In genomic region chr12:110972870-110973269, GRCh38 we compare ENCODE assay signal across 24 cellular contexts. TPM values are rescaled to one million over a fixed set of nuclear protein-coding genes. Genes with fewer than 3 reads are reported as not detected.
"Had no signal": no experiment of that assay in that cellular context is flagged by ENCODE, and none has a peak within 500 bp of the region (broad histone marks: within the 10 kb centered on the region; RNA-seq: fewer than 3 reads in every experiment).

No MANE protein-coding gene starts in this region.

- H3K27me3 ChIP-seq: ascending aorta, body of pancreas had no signal

- H3K4me3 ChIP-seq: ascending aorta, body of pancreas had no signal

- H3K4me3 Mint-ChIP-seq: activated CD8-positive, alpha-beta memory T cell treated with anti-CD3 and anti-CD28 coated beads, Interleukin-2, amount 10 ng/mL, durations not matched to agents 7 days and 5 days; activated naive CD8-positive, alpha-beta T cell treated with anti-CD3 and anti-CD28 coated beads, Interleukin-2, amount 50 U/mL, for 24 hours; activated T-cell treated with anti-CD3 and anti-CD28 coated beads, Interleukin-2, amount 50 U/mL, for 72 hours; T-helper 1 cell treated with Interleukin-12 subunit alpha and Interleukin-12 subunit beta and Interleukin-4 antibody, amounts not matched to agents 30 μg/mL and 1 μg/mL, for 36 hours had no signal

- H3K9me3 Mint-ChIP-seq: activated naive CD8-positive, alpha-beta T cell treated with anti-CD3 and anti-CD28 coated beads, Interleukin-2, amount 50 U/mL, for 24 hours had no signal

- H3K36me3 Mint-ChIP-seq: activated CD8-positive, alpha-beta memory T cell treated with anti-CD3 and anti-CD28 coated beads, Interleukin-2, amount 10 ng/mL, durations not matched to agents 7 days and 5 days; activated naive CD4-positive, alpha-beta T cell treated with anti-CD3 and anti-CD28 coated beads, Interleukin-2, amount 50 U/mL, for 72 hours had no signal

- H3K36me3 ChIP-seq: ascending aorta, WERI-Rb-1 had no signal

- H3K27ac Mint-ChIP-seq: activated CD8-positive, alpha-beta memory T cell treated with anti-CD3 and anti-CD28 coated beads, Interleukin-2, amount 10 ng/mL, durations not matched to agents 7 days and 5 days; activated naive CD4-positive, alpha-beta T cell treated with anti-CD3 and anti-CD28 coated beads, Interleukin-2, amount 50 U/mL, for 72 hours; activated naive CD8-positive, alpha-beta T cell treated with anti-CD3 and anti-CD28 coated beads, Interleukin-2, amount 50 U/mL, for 24 hours; activated T-cell treated with anti-CD3 and anti-CD28 coated beads, Interleukin-2, amount 50 U/mL, for 72 hours; T-helper 1 cell treated with Interleukin-12 subunit alpha and Interleukin-12 subunit beta and Interleukin-4 antibody, amounts not matched to agents 30 μg/mL and 1 μg/mL, for 36 hours had no signal

- H3K4me1 ChIP-seq: ascending aorta, body of pancreas had no signal

- H3K27ac ChIP-seq: ascending aorta, body of pancreas, WERI-Rb-1 had no signal

- DNase-seq: activated CD4-positive, alpha-beta T cell treated with anti-CD3 and anti-CD28 coated beads for 48 hours; activated CD8-positive, alpha-beta memory T cell treated with anti-CD3 and anti-CD28 coated beads, Interleukin-2, amount 10 ng/mL, durations not matched to agents 7 days and 5 days; activated naive CD8-positive, alpha-beta T cell treated with anti-CD3 and anti-CD28 coated beads, Interleukin-2, amount 50 U/mL, for 24 hours; activated T-cell treated with anti-CD3 and anti-CD28 coated beads, Interleukin-2, amount 50 U/mL, for 72 hours; amniotic stem cell; body of pancreas; central memory CD4-positive, alpha-beta T cell; Kasumi-1; KBM-7; NCI-H1105 treated with DMSO at 0.1 percent for 48 hours; NCI-H1436 treated with DMSO at 0.1 percent for 48 hours; NCI-H187 treated with DMSO at 0.1 percent for 48 hours; NCI-H2081 treated with DMSO at 0.1 percent for 48 hours; NCI-H446; NCI-H524; PC-3; SHP77 treated with DMSO at 0.1 percent for 48 hours; WERI-Rb-1 had no signal

- ATAC-seq: activated CD4-positive, CD25-positive, alpha-beta regulatory T cell treated with anti-CD3 and anti-CD28 coated beads, Interleukin-2, amount 50 U/mL, for 24 hours; activated CD8-positive, alpha-beta memory T cell treated with anti-CD3 and anti-CD28 coated beads, Interleukin-2, amount 10 ng/mL, durations not matched to agents 7 days and 5 days; activated naive CD8-positive, alpha-beta T cell treated with anti-CD3 and anti-CD28 coated beads, Interleukin-2, amount 50 U/mL, for 24 hours; activated T-cell treated with anti-CD3 and anti-CD28 coated beads, Interleukin-2, amount 50 U/mL, for 72 hours; body of pancreas; PC-3 had no signal

- H3K4me1 Mint-ChIP-seq: activated CD8-positive, alpha-beta memory T cell treated with anti-CD3 and anti-CD28 coated beads, Interleukin-2, amount 10 ng/mL, durations not matched to agents 7 days and 5 days had no signal

RNA-seq across cellular contexts. Expression of gene MYL2, which starts 52.5 kb away (rescaled TPM):
- total RNA-seq: activated CD8-positive, alpha-beta memory T cell treated with anti-CD3 and anti-CD28 coated beads, Interleukin-2, amount 10 ng/mL, durations not matched to agents 7 days and 5 days; activated naive CD4-positive, alpha-beta T cell treated with anti-CD3 and anti-CD28 coated beads, Interleukin-2, amount 50 U/mL, for 72 hours; activated T-cell treated with anti-CD3 and anti-CD28 coated beads, Interleukin-2, amount 50 U/mL, for 72 hours; ascending aorta; body of pancreas; bronchial epithelial cell; PC-3; SK-MEL-5 had no signal
